ENCODE assay signal across 12 cellular contexts in the genomic region with DNA sequence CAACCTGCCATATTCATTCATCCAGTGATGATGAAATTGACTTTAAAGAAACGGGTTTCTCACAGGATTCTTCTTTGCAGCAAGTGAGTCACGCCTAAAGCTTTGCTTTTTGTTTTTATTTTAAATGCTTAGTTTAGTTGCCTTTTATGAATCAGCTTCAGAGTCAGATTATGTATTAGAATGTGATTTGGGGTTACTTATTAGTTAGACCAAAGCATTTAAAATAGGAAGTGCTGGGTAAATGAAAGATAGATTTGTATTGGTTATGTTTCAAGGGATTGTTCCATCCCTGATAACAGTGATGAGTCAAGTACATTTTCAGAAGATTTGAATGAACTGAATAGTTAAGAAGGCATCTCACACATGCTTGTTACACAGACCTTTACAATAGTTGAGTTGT.
A peak's percentile ranks its signal among the peaks of the same experiment; 100 is the strongest.
DNase-seq lines count a peak whose midpoint lies in the region; FAIRE-seq and TF ChIP-seq lines count a peak whose summit lies in the region.
"Had no signal": no experiment of that assay in that cellular context is flagged by ENCODE, and none has a peak within 500 bp of the region (broad histone marks: within the 10 kb centered on the region; RNA-seq: fewer than 3 reads in every experiment).

No MANE protein-coding gene starts in this region.

- H3K27me3 ChIP-seq in bronchial epithelial cell (ENCODE audit: control insufficient read depth, insufficient read depth, low read length) (no peaks in the 10 kb centered on the region), A673 (replicated peaks; ENCODE audit: insufficient read depth, low read depth, low read length, poor library complexity) (no peaks in the 10 kb centered on the region)

- H3K9me3 ChIP-seq in A673 (ENCODE audit: low read depth, low read length, poor library complexity, severe bottlenecking) = no peaks in the 10 kb centered on the region
- H3K9me3 ChIP-seq: prostate gland had no signal

- DNase-seq in AG04449 (ENCODE audit: low read depth, low spot score) (peak; percentile 28), HCEC 1CT (peak; percentile 86), bronchial epithelial cell (ENCODE audit: low read depth) (peak; percentile 43), kidney glomerular epithelial cell (lab: John Stamatoyannopoulos, UW) (peak; percentile 73), A673 (ENCODE audit: low spot score) (no peak), GM19239 (ENCODE audit: insufficient read length, low spot score) (no peak), SHP77 (lab: John Stamatoyannopoulos, UW) (no peak), NCI-H1694 treated with DMSO at 0.1 percent for 48 hours (lab: John Stamatoyannopoulos, UW) (no peak)
- DNase-seq: activated CD4-positive, alpha-beta T cell treated with anti-CD3 and anti-CD28 coated beads for 1 hour; NCI-H1436; stimulated activated CD4-positive, alpha-beta T cell treated with anti-CD3 and anti-CD28 coated beads, Interleukin-2, amount 100 ng/mL, for 48 hours had no signal

- POLR2A ChIA-PET in AG04449 (lab: Yijun Ruan, JAX) (no interaction called here), A673 (lab: Charles Lee; ENCODE audit: low non-redundant PET) (no interaction called here)

- BruUV-seq in A673 (replicated peaks; lab: Mats Ljungman, UMichigan) = no TSS peak

- FAIRE-seq in bronchial epithelial cell (lab: Jason Lieb, UNC) = no peak
- FAIRE-seq in GM19239 (lab: Jason Lieb, UNC) = no peak

- no peak for TF ChIP-seq CTCF in AG04449 (IDR thresholded peaks at IDR 0.05; ENCODE audit: insufficient read depth, low read length, missing control alignments)
- TF ChIP-seq CTCF in bronchial epithelial cell (IDR thresholded peaks at IDR 0.05; ENCODE audit: insufficient read depth, low read length, severe bottlenecking) = no peak
- TF ChIP-seq CTCF in A673 (conservative IDR thresholded peaks at IDR 0.05; ENCODE audit: low read depth, low read length) = no peak

- intact Hi-C loops in A673 (cut with micrococcal nuclease; ENCODE audit: unreplicated experiment) = no loop called here

- CTCF ChIA-PET in AG04449 (lab: Yijun Ruan, JAX) (interaction anchor here (1.7 to 3.4 kb wide), 4 partner anchors 9 to 15 kb away, joined by 6 to 22 read pairs (median 14); no protein-coding TSS in a partner anchor), A673 (lab: Charles Lee) (interaction anchor here (0.6 kb wide), 1 partner anchor 66 kb away, joined by 3 read pairs; no protein-coding TSS in a partner anchor)

- no peak overlapping the region for H3K27ac ChIP-seq in A673 (ENCODE audit: low read depth, low read length, poor library complexity, severe bottlenecking)
- H3K27ac ChIP-seq: prostate gland had no signal

- H3K4me3 ChIP-seq in AG04449 (ENCODE audit: low read depth, low read length) (no peak overlapping the region), bronchial epithelial cell (ENCODE audit: low read depth, low read length) (no peak overlapping the region), A673 (ENCODE audit: low read depth, low read length, poor library complexity, severe bottlenecking) (no peak overlapping the region)
- H3K4me3 ChIP-seq: prostate gland had no signal

- no peaks in the 10 kb centered on the region for H3K4me1 ChIP-seq in A673 (ENCODE audit: insufficient read depth, low read length, poor library complexity, severe bottlenecking)
- H3K4me1 ChIP-seq: prostate gland had no signal

- H3K36me3 ChIP-seq in bronchial epithelial cell (ENCODE audit: control insufficient read depth, insufficient read depth, low read length) (peaks cover 10% of the 10 kb centered on the region), A673 (ENCODE audit: insufficient read depth, low read length, poor library complexity, severe bottlenecking) (peaks cover 60% of the 10 kb centered on the region)
- H3K36me3 ChIP-seq: prostate gland had no signal

Comparison
In these comparisons a context has a peak if more than half of its experiments do, and no peak if none do; other contexts are left out.
1. DNase-seq: peak in AG04449 (single experiment), HCEC 1CT (single experiment), bronchial epithelial cell (single experiment) and kidney glomerular epithelial cell (single experiment); none in A673 (single experiment), GM19239 (single experiment), SHP77 (0 of 2) and NCI-H1694 treated with DMSO at 0.1 percent for 48 hours (single experiment).